In the genomic region with DNA sequence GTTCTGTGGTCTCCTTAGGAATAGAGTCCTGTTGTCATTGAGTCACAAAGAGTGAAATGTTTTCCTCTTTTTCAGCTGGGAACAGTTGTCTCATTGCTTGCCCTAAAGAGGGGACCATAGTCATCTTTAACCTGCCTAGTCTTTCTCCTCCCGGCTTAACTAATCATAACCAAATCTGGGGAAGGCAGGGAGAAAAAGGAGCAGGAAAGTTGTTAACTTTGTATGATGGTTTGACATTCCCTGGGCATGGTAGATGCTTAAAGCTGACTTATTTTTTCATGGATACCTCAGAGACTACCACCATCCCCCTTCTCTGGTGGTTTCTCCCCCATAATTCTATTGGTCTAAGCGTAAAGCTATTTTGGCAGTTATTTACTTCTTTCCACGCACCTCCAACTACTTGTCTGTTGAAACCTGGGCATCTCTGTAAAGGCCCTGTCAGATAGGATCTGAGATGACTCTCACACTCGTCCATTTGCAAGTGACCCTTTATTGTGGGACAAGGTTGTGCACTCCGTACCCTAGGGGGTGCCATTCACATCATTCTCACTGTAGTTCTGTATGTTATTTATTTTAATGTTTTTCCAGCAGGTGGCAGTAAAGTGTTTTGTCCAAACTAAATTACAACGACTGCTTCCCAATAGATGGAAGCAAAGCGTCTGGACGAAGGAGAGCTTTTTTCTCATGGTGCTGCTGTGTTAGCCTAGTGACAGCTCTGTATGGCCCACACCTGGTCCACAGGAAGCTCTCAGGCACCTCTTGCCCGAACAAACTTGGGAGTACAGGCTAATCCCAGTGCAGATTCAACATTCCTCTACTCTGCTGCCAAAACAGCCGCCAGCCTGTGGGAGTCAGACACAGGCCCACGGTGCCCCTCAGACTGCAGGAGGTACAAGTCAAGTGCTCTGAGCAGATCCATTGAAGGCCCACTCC, we compare ENCODE assay signal across 9 cellular contexts. TPM values are rescaled to one million over a fixed set of nuclear protein-coding genes. Genes with fewer than 3 reads are reported as not detected.
DNase-seq lines count a peak whose midpoint lies in the region; ATAC-seq, FAIRE-seq and TF ChIP-seq lines count a peak whose summit lies in the region.
"Had no signal": no experiment of that assay in that cellular context is flagged by ENCODE, and none has a peak within 500 bp of the region (broad histone marks: within the 10 kb centered on the region; RNA-seq: fewer than 3 reads in every experiment).

No MANE protein-coding gene starts in this region.

- H3K4me3 Mint-ChIP-seq in activated T-cell treated with anti-CD3 and anti-CD28 coated beads, Interleukin-2, amount 50 U/mL, for 72 hours, result peak overlapping the region; percentile 12 to 13
- peak overlapping the region; percentile 79 for H3K4me3 Mint-ChIP-seq in neural crest cell

- DNase-seq in COLO668 (lab: John Stamatoyannopoulos, UW; ENCODE audit: unreplicated experiment) (peak; percentile 35), Kasumi-1 (lab: John Stamatoyannopoulos, UW) (peak; percentile 94 to 96), RCC 7860 (ENCODE audit: low spot score) (peak; percentile 87), fibroblast of lung (ENCODE audit: low read depth in 2 of 2) (peak; percentile 81 to 90), neural crest cell (ENCODE audit: low read depth, low spot score) (peak; percentile 61)
- peak; percentile 67 to 74 for DNase-seq in activated T-cell treated with anti-CD3 and anti-CD28 coated beads, Interleukin-2, amount 50 U/mL, for 72 hours

- no peak overlapping the region for H3K27ac Mint-ChIP-seq in activated T-cell treated with anti-CD3 and anti-CD28 coated beads, Interleukin-2, amount 50 U/mL, for 72 hours
- H3K27ac Mint-ChIP-seq in neural crest cell (ENCODE audit: unreplicated experiment), result no peak overlapping the region

- H3K9me3 ChIP-seq in fibroblast of lung (ENCODE audit: control insufficient read depth, insufficient read depth, low read depth, low read length), result no peaks in the 10 kb centered on the region

- peak; percentile 38 for ATAC-seq in GM21381 (IDR thresholded peaks at IDR 0.05; ENCODE audit: unreplicated experiment)
- ATAC-seq in activated T-cell treated with anti-CD3 and anti-CD28 coated beads, Interleukin-2, amount 50 U/mL, for 72 hours (replicated peaks in 1 of 2), result peak; percentile 60 to 63

- no peak overlapping the region for H3K27ac ChIP-seq in fibroblast of lung (ENCODE audit: insufficient read depth, low read length)
- peak overlapping the region; percentile 99 for H3K27ac ChIP-seq in temporal lobe (ENCODE audit: low read depth, low read length)

- H3K4me1 ChIP-seq in fibroblast of lung (ENCODE audit: control insufficient read depth, extremely low read depth, insufficient read depth, low read length), result peaks cover 4% of the 10 kb centered on the region

- no peak overlapping the region for H3K4me3 ChIP-seq in fibroblast of lung (replicated peaks in 1 of 4; ENCODE audit: control extremely low read depth in 1 of 4, insufficient read depth in 1 of 4, low read depth in 3 of 4, low read length in 4 of 4)

- H3K36me3 ChIP-seq in fibroblast of lung (ENCODE audit: control insufficient read depth, insufficient read depth, low read length), result no peaks in the 10 kb centered on the region

- peaks cover 40% of the 10 kb centered on the region for H3K4me1 Mint-ChIP-seq in activated T-cell treated with anti-CD3 and anti-CD28 coated beads, Interleukin-2, amount 50 U/mL, for 72 hours (ENCODE audit: low read depth)
- H3K4me1 Mint-ChIP-seq in neural crest cell, result peaks cover 32% of the 10 kb centered on the region

- H3K9me3 Mint-ChIP-seq in activated T-cell treated with anti-CD3 and anti-CD28 coated beads, Interleukin-2, amount 50 U/mL, for 72 hours, result no peaks in the 10 kb centered on the region
- no peaks in the 10 kb centered on the region for H3K9me3 Mint-ChIP-seq in neural crest cell

- FAIRE-seq in RCC 7860 (lab: Jason Lieb, UNC), result peak; percentile 79

- no peaks in the 10 kb centered on the region for H3K27me3 ChIP-seq in fibroblast of lung (ENCODE audit: control insufficient read depth, insufficient read depth, low read length)

- peaks cover 15% of the 10 kb centered on the region for H3K79me2 ChIP-seq in fibroblast of lung (ENCODE audit: control insufficient read depth, insufficient read depth, low read length)

- no peaks in the 10 kb centered on the region for H4K20me1 ChIP-seq in fibroblast of lung (ENCODE audit: control insufficient read depth, extremely low read depth, insufficient read depth, low read length)

- peaks cover 2 to 3% of the 10 kb centered on the region in 2 donors for H3K36me3 Mint-ChIP-seq in activated T-cell treated with anti-CD3 and anti-CD28 coated beads, Interleukin-2, amount 50 U/mL, for 72 hours (ENCODE audit: insufficient read depth in 2 of 2)
- H3K36me3 Mint-ChIP-seq in neural crest cell (ENCODE audit: low read depth), result no peaks in the 10 kb centered on the region

- no peak overlapping the region for H3K4me2 ChIP-seq in fibroblast of lung (ENCODE audit: extremely low read depth, insufficient read depth, low read length)

- peak overlapping the region; percentile 87 for H2AFZ ChIP-seq in fibroblast of lung (ENCODE audit: low read length)

- H3K9ac ChIP-seq in fibroblast of lung (ENCODE audit: insufficient read depth, low read length), result no peak overlapping the region

- no peaks in the 10 kb centered on the region for H3K27me3 Mint-ChIP-seq in activated T-cell treated with anti-CD3 and anti-CD28 coated beads, Interleukin-2, amount 50 U/mL, for 72 hours (ENCODE audit: low read depth)
- peaks cover 2% of the 10 kb centered on the region for H3K27me3 Mint-ChIP-seq in neural crest cell (ENCODE audit: low read depth)

- peak; percentile 73 to 89 for TF ChIP-seq CTCF in fibroblast of lung (conservative IDR thresholded peaks at IDR 0.05 in 1 of 2, IDR thresholded peaks at IDR 0.05 in 1 of 2; ENCODE audit: low read depth in 1 of 2, low read length in 2 of 2)
- TF ChIP-seq CTCF in neural crest cell (conservative IDR thresholded peaks at IDR 0.05), result peak; percentile 86

RNA-seq across cellular contexts. Expression of gene FAM13B, which starts 3.0 kb away (rescaled TPM):
- total RNA-seq in activated T-cell treated with anti-CD3 and anti-CD28 coated beads, Interleukin-2, amount 50 U/mL, for 72 hours, result 10 to 100 TPM; 19.3 to 20.5 TPM
- total RNA-seq in fibroblast of lung, result 19.8 and 25.1 TPM in 2 replicates
- polyA plus RNA-seq in fibroblast of lung, result 19.2 and 20.7 TPM in 2 replicates
- 12.4 and 13.2 TPM in 2 replicates for polyA plus RNA-seq in fibroblast of lung (2012)
- 4.6 and 9.1 TPM in 2 replicates for polyA minus RNA-seq in fibroblast of lung (ENCODE audit: low replicate concordance)
- total RNA-seq in neural crest cell, result 47.1 and 49.1 TPM in 2 replicates
- 64.4 TPM for total RNA-seq in temporal lobe

RNA-seq across cellular contexts. Expression of gene WNT8A, which starts 48.0 kb away (rescaled TPM):
- total RNA-seq in activated T-cell treated with anti-CD3 and anti-CD28 coated beads, Interleukin-2, amount 50 U/mL, for 72 hours, result not detected
- total RNA-seq in fibroblast of lung (not detected in 2 replicates), neural crest cell (not detected in 2 replicates), temporal lobe (under 0.01 TPM)
- polyA plus RNA-seq in fibroblast of lung, result not detected in 2 replicates
- polyA plus RNA-seq in fibroblast of lung (2012), result not detected in 2 replicates
- not detected in 2 replicates for polyA minus RNA-seq in fibroblast of lung (ENCODE audit: low replicate concordance)
- polyA plus RNA-seq: adipose tissue had no signal

Comparison
In these comparisons a context has a peak if more than half of its experiments do, and no peak if none do; other contexts are left out.
1. DNase-seq: peak in every context shown above with its lines; median percentile 95 in Kasumi-1; 87 in RCC 7860; 86 in fibroblast of lung; 70 in activated T-cell treated with anti-CD3 and anti-CD28 coated beads, Interleukin-2, amount 50 U/mL, for 72 hours; 61 in neural crest cell; 35 in COLO668.